Comparison of ENCODE assay signal across 8 cellular contexts in genomic region chr5:76403963-76404693, GRCh38. TPM values are rescaled to one million over a fixed set of nuclear protein-coding genes. Genes with fewer than 3 reads are reported as not detected.
DNase-seq lines count a peak whose midpoint lies in the region; ATAC-seq and TF ChIP-seq lines count a peak whose summit lies in the region.

No MANE protein-coding gene starts in this region.

- H3K27ac ChIP-seq in brain microvascular endothelial cell (no peak overlapping the region), Karpas-422 (ENCODE audit: low read length) (no peak overlapping the region)

- H4K20me1 ChIP-seq in Karpas-422 (ENCODE audit: insufficient read depth, low read depth, low read length): no peaks in the 10 kb centered on the region

- H3K27me3 ChIP-seq in brain microvascular endothelial cell (replicated peaks) (peaks cover 29% of the 10 kb centered on the region), Karpas-422 (ENCODE audit: low read length) (no peaks in the 10 kb centered on the region)

- H3K36me3 ChIP-seq in brain microvascular endothelial cell (replicated peaks) (no peaks in the 10 kb centered on the region), Karpas-422 (ENCODE audit: insufficient read depth, low read length) (no peaks in the 10 kb centered on the region)

- peak; percentile 33 for ATAC-seq in HG02943 (IDR thresholded peaks at IDR 0.05; ENCODE audit: low read depth, unreplicated experiment)

- H3K9me2 ChIP-seq in Karpas-422 (replicated peaks; ENCODE audit: insufficient read depth, low read length): no peaks in the 10 kb centered on the region

- no peaks in the 10 kb centered on the region for H3K79me2 ChIP-seq in Karpas-422 (ENCODE audit: low read length)

- no peak overlapping the region for H3K4me2 ChIP-seq in Karpas-422 (ENCODE audit: low read depth, low read length, poor library complexity, severe bottlenecking)

- no peaks in the 10 kb centered on the region for H3K36me3 Mint-ChIP-seq in mesothelial cell of epicardium

- peak overlapping the region; percentile 60 for H3K4me3 ChIP-seq in brain microvascular endothelial cell (ENCODE audit: low read depth, low read length)
- no peak overlapping the region for H3K4me3 ChIP-seq in Karpas-422 (ENCODE audit: low read length)

- H3K4me1 Mint-ChIP-seq in mesothelial cell of epicardium: peaks cover 18% of the 10 kb centered on the region

- no peaks in the 10 kb centered on the region for H3K9me3 ChIP-seq in Karpas-422 (ENCODE audit: low read length)

- H3K9ac ChIP-seq in Karpas-422 (ENCODE audit: low read length): no peak overlapping the region

- in situ Hi-C loops in GM13976 (cut with MboI; ENCODE audit: low sequenced_read_pairs, unreplicated experiment): loop anchor here (10.0 kb wide), 1 partner anchor 141 kb away; no protein-coding TSS in a partner anchor
- in situ Hi-C loops in brain microvascular endothelial cell (cut with HindIII; ENCODE audit: low pct_ligation_motif_present, low sequenced_read_pairs): no loop called here

- H2AFZ ChIP-seq in Karpas-422 (ENCODE audit: low read length): no peak overlapping the region

- no peak for TF ChIP-seq CTCF in GM13976 (IDR thresholded peaks at IDR 0.05; ENCODE audit: borderline replicate concordance, control extremely low read depth, extremely low read depth, insufficient read depth, missing control alignments)
- TF ChIP-seq CTCF in brain microvascular endothelial cell (IDR thresholded peaks at IDR 0.05; ENCODE audit: low read depth, low read length, missing control alignments): no peak
- TF ChIP-seq CTCF in mesothelial cell of epicardium (IDR thresholded peaks at IDR 0.05; ENCODE audit: unreplicated experiment): no peak

- H3K9me3 Mint-ChIP-seq in mesothelial cell of epicardium: no peaks in the 10 kb centered on the region

- H3K4me3 Mint-ChIP-seq in mesothelial cell of epicardium: peak overlapping the region; percentile 96

- H3K4me1 ChIP-seq in Karpas-422 (ENCODE audit: low read length): peaks cover 17% of the 10 kb centered on the region

- H3K27ac Mint-ChIP-seq in mesothelial cell of epicardium: no peak overlapping the region

- peak; percentile 60 for DNase-seq in GM13976 (ENCODE audit: low spot score)
- DNase-seq in UCSD-AML1 (lab: John Stamatoyannopoulos, UW; ENCODE audit: unreplicated experiment): peak; percentile 71
- no peak for DNase-seq in brain microvascular endothelial cell
- DNase-seq in mesothelial cell of epicardium (ENCODE audit: low spot score in 2 of 2, unreplicated experiment in 2 of 2): peak in 1 of 2 experiments; percentile 39
- peak; percentile 31 to 60 for DNase-seq in stimulated activated CD8-positive, alpha-beta memory T cell treated with anti-CD3 and anti-CD28 coated beads, Interleukin-4, amount 100 ng/mL, for 4 hours (ENCODE audit: low read depth in 2 of 2, low spot score in 1 of 2)
- DNase-seq in epidermal melanocyte (ENCODE audit: insufficient read length, low spot score): no peak
- DNase-seq in Karpas-422: no peak

- H3K27me3 Mint-ChIP-seq in mesothelial cell of epicardium (ENCODE audit: low read depth): no peaks in the 10 kb centered on the region

RNA-seq across cellular contexts. Expression of gene IQGAP2, which starts 1.0 kb away (rescaled TPM):
- total RNA-seq in mesothelial cell of epicardium: 13.9 to 16.0 TPM (median 15.2 TPM) in 3 replicates
- not detected in 2 replicates for total RNA-seq in Karpas-422 (2014; rRNA removed; shearing (Covaris generic); ENCODE audit: low replicate concordance)

Comparison
In these comparisons a context has a peak if more than half of its experiments do, and no peak if none do; other contexts are left out.
1. DNase-seq: peak in GM13976 (single experiment), UCSD-AML1 (single experiment) and stimulated activated CD8-positive, alpha-beta memory T cell treated with anti-CD3 and anti-CD28 coated beads, Interleukin-4, amount 100 ng/mL, for 4 hours (2 of 2); none in brain microvascular endothelial cell (single experiment), epidermal melanocyte (single experiment) and Karpas-422 (single experiment).
2. RNA of gene IQGAP2, which starts 1.0 kb away (total RNA-seq): 13.9 to 16.0 TPM in mesothelial cell of epicardium; not detected in Karpas-422; every median in the first group is over 10 times any median in the second.